Comparison of ENCODE assay signal across 1 cellular context in the genomic region with DNA sequence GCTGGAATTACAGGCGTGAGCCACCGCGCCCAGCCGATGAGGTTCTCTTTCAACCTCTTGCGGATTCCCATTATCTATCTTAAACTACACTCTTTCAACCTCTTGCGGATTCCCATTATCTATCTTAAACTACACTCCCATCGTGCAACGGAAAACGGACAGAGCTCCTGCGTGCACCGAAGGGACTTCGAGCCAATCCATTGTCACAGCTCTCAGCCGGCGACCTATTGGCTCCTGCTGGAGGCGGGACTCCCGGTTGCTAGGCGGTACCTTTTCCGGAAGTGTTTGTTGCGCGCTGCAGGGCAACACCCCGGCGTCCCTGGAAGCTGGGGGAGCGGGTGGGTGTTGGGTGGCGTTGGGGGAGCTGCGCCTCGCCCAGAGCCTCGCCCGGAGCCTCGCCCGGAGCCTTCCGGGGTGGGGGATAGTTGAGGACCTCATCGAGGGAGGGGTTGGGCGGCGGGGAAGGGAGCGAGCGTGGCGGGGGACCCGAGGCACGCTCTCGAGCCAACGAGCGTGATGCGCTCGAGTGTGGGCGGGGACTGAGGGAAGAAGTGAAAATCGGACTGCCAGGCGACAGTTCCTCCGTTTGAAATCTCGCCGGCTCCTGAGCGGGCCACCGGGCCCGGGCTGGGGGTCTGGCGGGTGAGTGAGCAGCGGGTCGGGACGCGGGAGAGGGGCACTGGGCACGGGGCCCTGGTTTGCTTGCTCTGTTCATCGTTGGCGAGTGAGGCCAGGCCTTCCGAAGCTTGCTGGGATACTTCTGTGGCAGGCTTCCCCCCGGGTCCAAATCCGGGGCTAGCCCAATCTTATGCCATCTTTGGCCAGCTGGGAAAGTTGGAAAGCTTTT.
A peak's percentile ranks its signal among the peaks of the same experiment; 100 is the strongest.
TF ChIP-seq lines count a peak whose summit lies in the region.

Gene CEP164 (plus strand): TSS at position 288 of the 847 bp plus-strand sequence. CDS start 10,733 bp downstream, outside the sequence.

TF ChIP-seq in HepG2, 621 proteins besides CTCF, POLR2A, EP300 and RAD21 (continued from another document and continues in another):
- TF ChIP-seq, protein P1, sequence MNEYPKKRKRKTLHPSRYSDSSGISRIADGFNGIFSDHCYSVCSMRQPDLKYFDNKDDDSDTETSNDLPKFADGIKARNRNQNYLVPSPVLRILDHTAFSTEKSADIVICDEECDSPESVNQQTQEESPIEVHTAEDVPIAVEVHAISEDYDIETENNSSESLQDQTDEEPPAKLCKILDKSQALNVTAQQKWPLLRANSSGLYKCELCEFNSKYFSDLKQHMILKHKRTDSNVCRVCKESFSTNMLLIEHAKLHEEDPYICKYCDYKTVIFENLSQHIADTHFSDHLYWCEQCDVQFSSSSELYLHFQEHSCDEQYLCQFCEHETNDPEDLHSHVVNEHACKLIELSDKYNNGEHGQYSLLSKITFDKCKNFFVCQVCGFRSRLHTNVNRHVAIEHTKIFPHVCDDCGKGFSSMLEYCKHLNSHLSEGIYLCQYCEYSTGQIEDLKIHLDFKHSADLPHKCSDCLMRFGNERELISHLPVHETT (CRISPR knock-in tag; conservative IDR thresholded peaks at IDR 0.05), result no peak
- no peak for TF ChIP-seq ZKSCAN1 (IDR thresholded peaks at IDR 0.05; ENCODE audit: low read length)
- TF ChIP-seq POLR2AphosphoS2 (IDR thresholded peaks at IDR 0.05; ENCODE audit: low read depth, low read length), result no peak
- TF ChIP-seq RARA (CRISPR knock-in tag; IDR thresholded peaks at IDR 0.05), result no peak
- TF ChIP-seq, protein P2, sequence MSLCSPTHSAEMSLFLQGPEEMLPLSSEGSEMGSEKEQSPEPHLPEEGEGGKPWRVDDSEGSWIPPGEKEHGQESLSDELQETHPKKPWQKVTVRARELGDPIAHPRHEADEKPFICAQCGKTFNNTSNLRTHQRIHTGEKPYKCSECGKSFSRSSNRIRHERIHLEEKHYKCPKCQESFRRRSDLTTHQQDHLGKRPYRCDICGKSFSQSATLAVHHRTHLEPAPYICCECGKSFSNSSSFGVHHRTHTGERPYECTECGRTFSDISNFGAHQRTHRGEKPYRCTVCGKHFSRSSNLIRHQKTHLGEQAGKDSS (CRISPR knock-in tag; IDR thresholded peaks at IDR 0.05; ENCODE audit: borderline replicate concordance, low read depth), result no peak
- no peak; the same call in 1 of the 2 replicates for TF ChIP-seq FOXA3 (CRISPR knock-in tag; IDR thresholded peaks at IDR 0.05)
- TF ChIP-seq TEAD3 (CRISPR knock-in tag; optimal IDR thresholded peaks at IDR 0.05; ENCODE audit: borderline replicate concordance), result no peak
- TF ChIP-seq ZNF558 (CRISPR knock-in tag; IDR thresholded peaks at IDR 0.05; ENCODE audit: borderline replicate concordance), result no peak
- peak; percentile 47; the same call in 1 of the 2 replicates for TF ChIP-seq ARNT2 (CRISPR knock-in tag; IDR thresholded peaks at IDR 0.05; ENCODE audit: low read depth)
- TF ChIP-seq ZNF207 (IDR thresholded peaks at IDR 0.05; ENCODE audit: borderline replicate concordance), result no peak
- TF ChIP-seq GABPB1 (CRISPR knock-in tag; IDR thresholded peaks at IDR 0.05), result peak; percentile 96
- 0 out of 2 replicates have a peak, but pooled peaks have one; percentile 72 for TF ChIP-seq ADNP (CRISPR knock-in tag; IDR thresholded peaks at IDR 0.05)
- no peak for TF ChIP-seq ZBTB8A (CRISPR knock-in tag; IDR thresholded peaks at IDR 0.05; ENCODE audit: borderline replicate concordance, low read depth)
- TF ChIP-seq ZNF615 (CRISPR knock-in tag; IDR thresholded peaks at IDR 0.05; ENCODE audit: borderline replicate concordance), result peak; percentile 70; the same call in 1 of the 2 replicates
- TF ChIP-seq, protein P3, sequence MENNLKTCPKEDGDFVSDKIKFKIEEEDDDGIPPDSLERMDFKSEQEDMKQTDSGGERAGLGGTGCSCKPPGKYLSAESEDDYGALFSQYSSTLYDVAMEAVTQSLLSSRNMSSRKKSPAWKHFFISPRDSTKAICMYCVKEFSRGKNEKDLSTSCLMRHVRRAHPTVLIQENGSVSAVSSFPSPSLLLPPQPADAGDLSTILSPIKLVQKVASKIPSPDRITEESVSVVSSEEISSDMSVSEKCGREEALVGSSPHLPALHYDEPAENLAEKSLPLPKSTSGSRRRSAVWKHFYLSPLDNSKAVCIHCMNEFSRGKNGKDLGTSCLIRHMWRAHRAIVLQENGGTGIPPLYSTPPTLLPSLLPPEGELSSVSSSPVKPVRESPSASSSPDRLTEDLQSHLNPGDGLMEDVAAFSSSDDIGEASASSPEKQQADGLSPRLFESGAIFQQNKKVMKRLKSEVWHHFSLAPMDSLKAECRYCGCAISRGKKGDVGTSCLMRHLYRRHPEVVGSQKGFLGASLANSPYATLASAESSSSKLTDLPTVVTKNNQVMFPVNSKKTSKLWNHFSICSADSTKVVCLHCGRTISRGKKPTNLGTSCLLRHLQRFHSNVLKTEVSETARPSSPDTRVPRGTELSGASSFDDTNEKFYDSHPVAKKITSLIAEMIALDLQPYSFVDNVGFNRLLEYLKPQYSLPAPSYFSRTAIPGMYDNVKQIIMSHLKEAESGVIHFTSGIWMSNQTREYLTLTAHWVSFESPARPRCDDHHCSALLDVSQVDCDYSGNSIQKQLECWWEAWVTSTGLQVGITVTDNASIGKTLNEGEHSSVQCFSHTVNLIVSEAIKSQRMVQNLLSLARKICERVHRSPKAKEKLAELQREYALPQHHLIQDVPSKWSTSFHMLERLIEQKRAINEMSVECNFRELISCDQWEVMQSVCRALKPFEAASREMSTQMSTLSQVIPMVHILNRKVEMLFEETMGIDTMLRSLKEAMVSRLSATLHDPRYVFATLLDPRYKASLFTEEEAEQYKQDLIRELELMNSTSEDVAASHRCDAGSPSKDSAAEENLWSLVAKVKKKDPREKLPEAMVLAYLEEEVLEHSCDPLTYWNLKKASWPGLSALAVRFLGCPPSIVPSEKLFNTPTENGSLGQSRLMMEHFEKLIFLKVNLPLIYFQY (CRISPR knock-in tag; IDR thresholded peaks at IDR 0.05; ENCODE audit: borderline replicate concordance), result no peak
- TF ChIP-seq FOXO1 (CRISPR knock-in tag; IDR thresholded peaks at IDR 0.05), result no peak
- no peak for TF ChIP-seq TAF15 (IDR thresholded peaks at IDR 0.05; ENCODE audit: low read depth, low read length, poor library complexity, severe bottlenecking)
- TF ChIP-seq, protein P4, sequence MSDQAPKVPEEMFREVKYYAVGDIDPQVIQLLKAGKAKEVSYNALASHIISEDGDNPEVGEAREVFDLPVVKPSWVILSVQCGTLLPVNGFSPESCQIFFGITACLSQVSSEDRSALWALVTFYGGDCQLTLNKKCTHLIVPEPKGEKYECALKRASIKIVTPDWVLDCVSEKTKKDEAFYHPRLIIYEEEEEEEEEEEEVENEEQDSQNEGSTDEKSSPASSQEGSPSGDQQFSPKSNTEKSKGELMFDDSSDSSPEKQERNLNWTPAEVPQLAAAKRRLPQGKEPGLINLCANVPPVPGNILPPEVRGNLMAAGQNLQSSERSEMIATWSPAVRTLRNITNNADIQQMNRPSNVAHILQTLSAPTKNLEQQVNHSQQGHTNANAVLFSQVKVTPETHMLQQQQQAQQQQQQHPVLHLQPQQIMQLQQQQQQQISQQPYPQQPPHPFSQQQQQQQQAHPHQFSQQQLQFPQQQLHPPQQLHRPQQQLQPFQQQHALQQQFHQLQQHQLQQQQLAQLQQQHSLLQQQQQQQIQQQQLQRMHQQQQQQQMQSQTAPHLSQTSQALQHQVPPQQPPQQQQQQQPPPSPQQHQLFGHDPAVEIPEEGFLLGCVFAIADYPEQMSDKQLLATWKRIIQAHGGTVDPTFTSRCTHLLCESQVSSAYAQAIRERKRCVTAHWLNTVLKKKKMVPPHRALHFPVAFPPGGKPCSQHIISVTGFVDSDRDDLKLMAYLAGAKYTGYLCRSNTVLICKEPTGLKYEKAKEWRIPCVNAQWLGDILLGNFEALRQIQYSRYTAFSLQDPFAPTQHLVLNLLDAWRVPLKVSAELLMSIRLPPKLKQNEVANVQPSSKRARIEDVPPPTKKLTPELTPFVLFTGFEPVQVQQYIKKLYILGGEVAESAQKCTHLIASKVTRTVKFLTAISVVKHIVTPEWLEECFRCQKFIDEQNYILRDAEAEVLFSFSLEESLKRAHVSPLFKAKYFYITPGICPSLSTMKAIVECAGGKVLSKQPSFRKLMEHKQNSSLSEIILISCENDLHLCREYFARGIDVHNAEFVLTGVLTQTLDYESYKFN (CRISPR knock-in tag; conservative IDR thresholded peaks at IDR 0.05), result no peak
- no peak for TF ChIP-seq ZNF616 (CRISPR knock-in tag; IDR thresholded peaks at IDR 0.05; ENCODE audit: low read depth)
- no peak for TF ChIP-seq ZNF761 (CRISPR knock-in tag; conservative IDR thresholded peaks at IDR 0.05)
- TF ChIP-seq ZNF225 (CRISPR knock-in tag; IDR thresholded peaks at IDR 0.05), result peak; percentile 34; the same call in 1 of the 2 replicates
- TF ChIP-seq ZNF451 (CRISPR knock-in tag; IDR thresholded peaks at IDR 0.05), result no peak
- TF ChIP-seq MLXIP (CRISPR knock-in tag; IDR thresholded peaks at IDR 0.05; ENCODE audit: borderline replicate concordance), result no peak
- TF ChIP-seq POGZ (CRISPR knock-in tag; IDR thresholded peaks at IDR 0.05), result peak; percentile 40; the same call in 1 of the 2 replicates
- no peak for TF ChIP-seq ZSCAN9 (CRISPR knock-in tag; IDR thresholded peaks at IDR 0.05; ENCODE audit: borderline replicate concordance)
- no peak for TF ChIP-seq MLLT10 (CRISPR knock-in tag; IDR thresholded peaks at IDR 0.05)
- TF ChIP-seq NFKBIZ (CRISPR knock-in tag; IDR thresholded peaks at IDR 0.05), result peak; percentile 41; the same call in 1 of the 2 replicates
- TF ChIP-seq PHF5A (CRISPR knock-in tag; IDR thresholded peaks at IDR 0.05; ENCODE audit: low read depth, unreplicated experiment), result peak; percentile 26
- TF ChIP-seq MAF1 (CRISPR knock-in tag; IDR thresholded peaks at IDR 0.05; ENCODE audit: borderline replicate concordance), result no peak
- TF ChIP-seq ELF3 (CRISPR knock-in tag; IDR thresholded peaks at IDR 0.05), result peak; percentile 34; the same call in 1 of the 2 replicates
- 0 out of 2 replicates have a peak, but pooled peaks have one; percentile 18 for TF ChIP-seq SMYD3 (CRISPR knock-in tag; IDR thresholded peaks at IDR 0.05)
- no peak for TF ChIP-seq ZNF30 (CRISPR knock-in tag; IDR thresholded peaks at IDR 0.05)
- TF ChIP-seq, protein P5, sequence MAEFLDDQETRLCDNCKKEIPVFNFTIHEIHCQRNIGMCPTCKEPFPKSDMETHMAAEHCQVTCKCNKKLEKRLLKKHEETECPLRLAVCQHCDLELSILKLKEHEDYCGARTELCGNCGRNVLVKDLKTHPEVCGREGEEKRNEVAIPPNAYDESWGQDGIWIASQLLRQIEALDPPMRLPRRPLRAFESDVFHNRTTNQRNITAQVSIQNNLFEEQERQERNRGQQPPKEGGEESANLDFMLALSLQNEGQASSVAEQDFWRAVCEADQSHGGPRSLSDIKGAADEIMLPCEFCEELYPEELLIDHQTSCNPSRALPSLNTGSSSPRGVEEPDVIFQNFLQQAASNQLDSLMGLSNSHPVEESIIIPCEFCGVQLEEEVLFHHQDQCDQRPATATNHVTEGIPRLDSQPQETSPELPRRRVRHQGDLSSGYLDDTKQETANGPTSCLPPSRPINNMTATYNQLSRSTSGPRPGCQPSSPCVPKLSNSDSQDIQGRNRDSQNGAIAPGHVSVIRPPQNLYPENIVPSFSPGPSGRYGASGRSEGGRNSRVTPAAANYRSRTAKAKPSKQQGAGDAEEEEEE (CRISPR knock-in tag; IDR thresholded peaks at IDR 0.05; ENCODE audit: borderline replicate concordance), result no peak
- TF ChIP-seq, protein P6, sequence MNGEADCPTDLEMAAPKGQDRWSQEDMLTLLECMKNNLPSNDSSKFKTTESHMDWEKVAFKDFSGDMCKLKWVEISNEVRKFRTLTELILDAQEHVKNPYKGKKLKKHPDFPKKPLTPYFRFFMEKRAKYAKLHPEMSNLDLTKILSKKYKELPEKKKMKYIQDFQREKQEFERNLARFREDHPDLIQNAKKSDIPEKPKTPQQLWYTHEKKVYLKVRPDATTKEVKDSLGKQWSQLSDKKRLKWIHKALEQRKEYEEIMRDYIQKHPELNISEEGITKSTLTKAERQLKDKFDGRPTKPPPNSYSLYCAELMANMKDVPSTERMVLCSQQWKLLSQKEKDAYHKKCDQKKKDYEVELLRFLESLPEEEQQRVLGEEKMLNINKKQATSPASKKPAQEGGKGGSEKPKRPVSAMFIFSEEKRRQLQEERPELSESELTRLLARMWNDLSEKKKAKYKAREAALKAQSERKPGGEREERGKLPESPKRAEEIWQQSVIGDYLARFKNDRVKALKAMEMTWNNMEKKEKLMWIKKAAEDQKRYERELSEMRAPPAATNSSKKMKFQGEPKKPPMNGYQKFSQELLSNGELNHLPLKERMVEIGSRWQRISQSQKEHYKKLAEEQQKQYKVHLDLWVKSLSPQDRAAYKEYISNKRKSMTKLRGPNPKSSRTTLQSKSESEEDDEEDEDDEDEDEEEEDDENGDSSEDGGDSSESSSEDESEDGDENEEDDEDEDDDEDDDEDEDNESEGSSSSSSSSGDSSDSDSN (CRISPR knock-in tag; IDR thresholded peaks at IDR 0.05), result peak; percentile 47; the same call in 1 of the 2 replicates
- no peak; the same call in 1 of the 2 replicates for TF ChIP-seq RXRA (CRISPR knock-in tag; IDR thresholded peaks at IDR 0.05)
- no peak for TF ChIP-seq ZNF572 (CRISPR knock-in tag; IDR thresholded peaks at IDR 0.05)
- peak; percentile 49 for TF ChIP-seq ZFY (CRISPR knock-in tag; IDR thresholded peaks at IDR 0.05)
- TF ChIP-seq, protein P7, sequence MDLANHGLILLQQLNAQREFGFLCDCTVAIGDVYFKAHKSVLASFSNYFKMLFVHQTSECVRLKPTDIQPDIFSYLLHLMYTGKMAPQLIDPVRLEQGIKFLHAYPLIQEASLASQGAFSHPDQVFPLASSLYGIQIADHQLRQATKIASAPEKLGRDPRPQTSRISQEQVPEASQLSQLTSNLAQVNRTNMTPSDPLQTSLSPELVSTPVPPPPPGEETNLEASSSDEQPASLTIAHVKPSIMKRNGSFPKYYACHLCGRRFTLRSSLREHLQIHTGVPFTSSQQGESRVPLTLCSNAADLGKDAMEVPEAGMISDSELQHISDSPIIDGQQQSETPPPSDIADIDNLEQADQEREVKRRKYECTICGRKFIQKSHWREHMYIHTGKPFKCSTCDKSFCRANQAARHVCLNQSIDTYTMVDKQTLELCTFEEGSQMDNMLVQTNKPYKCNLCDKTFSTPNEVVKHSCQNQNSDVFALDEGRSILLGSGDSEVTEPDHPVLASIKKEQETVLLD (CRISPR knock-in tag; IDR thresholded peaks at IDR 0.05; ENCODE audit: low read depth), result peak; percentile 46; the same call in 1 of the 2 replicates
- no peak for TF ChIP-seq ATF7 (IDR thresholded peaks at IDR 0.05)
- no peak for TF ChIP-seq ATF7 (CRISPR knock-in tag; IDR thresholded peaks at IDR 0.05)
- no peak for TF ChIP-seq ZNF432 (CRISPR knock-in tag; IDR thresholded peaks at IDR 0.05; ENCODE audit: borderline replicate concordance)
